Comparison of ENCODE assay signal across 22 cellular contexts in the genomic region with DNA sequence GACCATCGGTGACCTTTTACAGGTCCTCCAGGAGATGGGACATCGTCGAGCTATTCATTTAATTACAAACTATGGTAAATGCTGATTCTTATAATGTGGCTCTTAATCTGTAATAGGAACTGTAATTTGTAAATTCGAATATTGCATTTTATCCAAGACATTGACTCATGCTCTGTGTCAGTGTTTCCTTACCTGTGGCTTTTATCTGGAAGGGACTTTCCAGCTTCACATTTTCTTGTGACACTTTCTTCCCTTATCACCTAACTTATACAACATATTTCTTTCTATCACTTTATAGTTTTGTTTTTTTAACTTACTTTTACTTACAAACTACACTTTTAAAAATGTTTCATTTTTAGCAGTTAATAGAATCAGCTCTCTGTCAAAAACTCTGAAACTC. TPM values are rescaled to one million over a fixed set of nuclear protein-coding genes. Genes with fewer than 3 reads are reported as not detected.
A peak's percentile ranks its signal among the peaks of the same experiment; 100 is the strongest.
DNase-seq lines count a peak whose midpoint lies in the region; ATAC-seq and TF ChIP-seq lines count a peak whose summit lies in the region.
"Had no signal": no experiment of that assay in that cellular context is flagged by ENCODE, and none has a peak within 500 bp of the region (broad histone marks: within the 10 kb centered on the region; RNA-seq: fewer than 3 reads in every experiment).

No MANE protein-coding gene starts in this region.

- no peaks in the 10 kb centered on the region for H3K9me3 ChIP-seq in naive thymus-derived CD4-positive, alpha-beta T cell (ENCODE audit: control insufficient read depth in 2 of 3, low read length in 3 of 3)
- H3K9me3 ChIP-seq in mucosa of descending colon: no peaks in the 10 kb centered on the region
- peaks cover 0 to 7% (median 0%) of the 10 kb centered on the region in 12 donors for H3K9me3 ChIP-seq in heart left ventricle
- H3K9me3 ChIP-seq: right atrium auricular region, testis, vagina had no signal

- 79 to 91% (median 86%) methylated on average over 4 of the region's 4 CpGs for WGBS in heart left ventricle, 4 donors

- H3K27me3 ChIP-seq in naive thymus-derived CD4-positive, alpha-beta T cell (ENCODE audit: control insufficient read depth in 2 of 2, insufficient read depth in 2 of 2, low read length in 2 of 2): peaks cover 0 to 8% of the 10 kb centered on the region in 2 donors
- no peaks in the 10 kb centered on the region for H3K27me3 ChIP-seq in heart left ventricle
- H3K27me3 ChIP-seq: BLaER1 treated with 17β-estradiol and CSF1 and Interleukin-3, amounts not matched to agents 10 nM and 100 nM; right atrium auricular region; testis; vagina had no signal

- H3K4me1 Mint-ChIP-seq in activated T-cell treated with anti-CD3 and anti-CD28 coated beads, Interleukin-2, amount 50 U/mL, for 4 hours (ENCODE audit: low read depth): peaks cover 18% of the 10 kb centered on the region
- peaks cover 0 to 13% (median 5%) of the 10 kb centered on the region in 7 donors for H3K4me1 Mint-ChIP-seq in naive thymus-derived CD4-positive, alpha-beta T cell

- CTCF ChIA-PET in naive thymus-derived CD4-positive, alpha-beta T cell (lab: Charles Lee): no interaction called here

- no peak overlapping the region for H3K27ac Mint-ChIP-seq in naive thymus-derived CD4-positive, alpha-beta T cell
- H3K27ac Mint-ChIP-seq: naive thymus-derived CD8-positive, alpha-beta T cell had no signal

- H3K27me3 Mint-ChIP-seq in activated T-cell treated with anti-CD3 and anti-CD28 coated beads, Interleukin-2, amount 50 U/mL, for 4 hours (ENCODE audit: low read depth): peaks cover 9% of the 10 kb centered on the region
- H3K27me3 Mint-ChIP-seq in naive thymus-derived CD4-positive, alpha-beta T cell: peaks cover 5 to 19% (median 15%) of the 10 kb centered on the region in 5 donors

- ATAC-seq in GM18858 (IDR thresholded peaks at IDR 0.05; ENCODE audit: unreplicated experiment) (peak; percentile 68), mucosa of descending colon (no peak), heart left ventricle (no peak)
- peak; percentile 79 to 89 for ATAC-seq in activated T-cell treated with anti-CD3 and anti-CD28 coated beads, Interleukin-2, amount 50 U/mL, for 4 hours
- peak; percentile 31 for ATAC-seq in naive thymus-derived CD4-positive, alpha-beta T cell
- ATAC-seq: K562; left colon; naive thymus-derived CD8-positive, alpha-beta T cell had no signal

- no peak overlapping the region for H3K27ac ChIP-seq in naive thymus-derived CD4-positive, alpha-beta T cell (ENCODE audit: low read depth, low read length)
- H3K27ac ChIP-seq in heart left ventricle: no peak overlapping the region
- H3K27ac ChIP-seq: BLaER1 treated with 17β-estradiol and CSF1 and Interleukin-3, amounts not matched to agents 10 nM and 100 nM; coronary artery; right atrium auricular region; testis; vagina had no signal

- TF ChIP-seq CTCF in mucosa of descending colon (IDR thresholded peaks at IDR 0.05) (no peak), heart left ventricle (IDR thresholded peaks at IDR 0.05) (no peak)

- H3K4me1 ChIP-seq in naive thymus-derived CD4-positive, alpha-beta T cell (ENCODE audit: control insufficient read depth in 2 of 2, insufficient read depth in 2 of 2, low read length in 2 of 2): no peaks in the 10 kb centered on the region
- H3K4me1 ChIP-seq in mucosa of descending colon (ENCODE audit: low read depth): no peaks in the 10 kb centered on the region
- peaks cover 0 to 9% (median 0%) of the 10 kb centered on the region in 12 donors for H3K4me1 ChIP-seq in heart left ventricle
- H3K4me1 ChIP-seq: testis, vagina had no signal

- H3K36me3 Mint-ChIP-seq in activated T-cell treated with anti-CD3 and anti-CD28 coated beads, Interleukin-2, amount 50 U/mL, for 4 hours (ENCODE audit: insufficient read depth): no peaks in the 10 kb centered on the region
- peaks cover 0 to 7% (median 0%) of the 10 kb centered on the region in 5 donors for H3K36me3 Mint-ChIP-seq in naive thymus-derived CD4-positive, alpha-beta T cell

- H3K36me3 ChIP-seq in naive thymus-derived CD4-positive, alpha-beta T cell (ENCODE audit: control insufficient read depth in 2 of 3, insufficient read depth in 3 of 3, low read length in 3 of 3): no peaks in the 10 kb centered on the region
- H3K36me3 ChIP-seq in mucosa of descending colon (ENCODE audit: low read depth) (no peaks in the 10 kb centered on the region), heart left ventricle (peaks cover 0 to 4% (median 0%) of the 10 kb centered on the region in 9 donors)
- H3K36me3 ChIP-seq: right atrium auricular region, vagina had no signal

- POLR2A ChIA-PET in naive thymus-derived CD4-positive, alpha-beta T cell (lab: Charles Lee): interaction anchor here (1.3 kb wide), 1 partner anchor 35 kb away, joined by 4 read pairs; no protein-coding TSS in a partner anchor

- TF ChIP-seq POLR2A in heart left ventricle (IDR thresholded peaks at IDR 0.05): no peak

- DNase-seq in activated T-cell treated with anti-CD3 and anti-CD28 coated beads for 4 hours: peak; percentile 3
- no peak for DNase-seq in activated T-cell treated with anti-CD3 and anti-CD28 coated beads, Interleukin-2, amount 50 U/mL, for 48 hours
- DNase-seq in activated T-cell treated with anti-CD3 and anti-CD28 coated beads, Interleukin-2, amount 50 U/mL, for 4 hours: no peak
- DNase-seq in naive thymus-derived CD4-positive, alpha-beta T cell: no peak
- no peak for DNase-seq in mucosa of descending colon
- no peak for DNase-seq in heart left ventricle
- no peak for DNase-seq in NCI-H82 (lab: John Stamatoyannopoulos, UW)
- DNase-seq: ACHN; left colon; mesendoderm; naive thymus-derived CD8-positive, alpha-beta T cell; NCI-H146; NCI-H526 treated with DMSO at 0.1 percent for 48 hours; RPMI8226; testis had no signal

- intact Hi-C loops in naive thymus-derived CD4-positive, alpha-beta T cell (cut with micrococcal nuclease): no loop called here
- intact Hi-C loops in mucosa of descending colon (cut with DNase I, micrococcal nuclease) (no loop called here), heart left ventricle (cut with DNase I) (no loop called here)

- no peak overlapping the region for H3K4me3 Mint-ChIP-seq in activated T-cell treated with anti-CD3 and anti-CD28 coated beads, Interleukin-2, amount 50 U/mL, for 4 hours
- no peak overlapping the region for H3K4me3 Mint-ChIP-seq in naive thymus-derived CD4-positive, alpha-beta T cell
- H3K4me3 Mint-ChIP-seq: naive thymus-derived CD8-positive, alpha-beta T cell had no signal

- no peak overlapping the region for H3K4me3 ChIP-seq in naive thymus-derived CD4-positive, alpha-beta T cell (ENCODE audit: low read length)
- H3K4me3 ChIP-seq in mucosa of descending colon (no peak overlapping the region), heart left ventricle (no peak overlapping the region)
- H3K4me3 ChIP-seq: BLaER1 treated with 17β-estradiol and CSF1 and Interleukin-3, amounts not matched to agents 10 nM and 100 nM; coronary artery; K562; right atrium auricular region; testis; vagina had no signal

- peaks cover 10% of the 10 kb centered on the region for H3K9me3 Mint-ChIP-seq in activated T-cell treated with anti-CD3 and anti-CD28 coated beads, Interleukin-2, amount 50 U/mL, for 4 hours
- peaks cover 0 to 8% (median 5%) of the 10 kb centered on the region in 11 donors for H3K9me3 Mint-ChIP-seq in naive thymus-derived CD4-positive, alpha-beta T cell

RNA-seq across cellular contexts. Expression of gene IRAK3, which starts 14.8 kb away (rescaled TPM):
- total RNA-seq in activated T-cell treated with anti-CD3 and anti-CD28 coated beads, Interleukin-2, amount 50 U/mL, for 4 hours: under 1 TPM; 0.13 to 0.22 (median 0.18) TPM
- total RNA-seq in naive thymus-derived CD4-positive, alpha-beta T cell: 10 to 100 TPM in 1 of 5 experiments, 1 to 10 TPM in 2, under 1 TPM in 2; 0.19 to 28.8 (median 1.9) TPM
- not detected for polyA plus RNA-seq in naive thymus-derived CD4-positive, alpha-beta T cell
- total RNA-seq in mucosa of descending colon (10 to 100 TPM in 1 of 3 donors, 1 to 10 TPM in 2; 2.7 to 11.1 (median 7.0) TPM), heart left ventricle (10 to 100 TPM in 1 of 9 donors, 1 to 10 TPM in 8; 3.0 to 11.4 (median 5.7) TPM)
- 1 to 10 TPM; 2.2 to 3.6 TPM for polyA plus RNA-seq in heart left ventricle
- total RNA-seq: HT-29 had no signal

RNA-seq across cellular contexts. Expression of gene TMBIM4, which starts 34.0 kb away (rescaled TPM):
- total RNA-seq in activated T-cell treated with anti-CD3 and anti-CD28 coated beads, Interleukin-2, amount 50 U/mL, for 4 hours: 10 to 100 TPM; 69.9 to 86.1 (median 78.2) TPM
- 10 to 100 TPM; 38.6 to 88.0 (median 79.8) TPM for total RNA-seq in naive thymus-derived CD4-positive, alpha-beta T cell
- 100 to 1,000 TPM; 218 to 374 TPM for polyA plus RNA-seq in naive thymus-derived CD4-positive, alpha-beta T cell
- total RNA-seq in mucosa of descending colon (100 to 1,000 TPM; 117 to 178 (median 157) TPM), heart left ventricle (100 to 1,000 TPM in 1 of 9 donors, 10 to 100 TPM in 8; 52.2 to 131 (median 85.3) TPM)
- polyA plus RNA-seq in heart left ventricle: 100 to 1,000 TPM in 1 of 2 donors, 10 to 100 TPM in 1; 91.2 to 129 TPM

Comparison
In these comparisons a context has a peak if more than half of its experiments do, and no peak if none do; other contexts are left out.
1. ATAC-seq: peak in GM18858 (single experiment), activated T-cell treated with anti-CD3 and anti-CD28 coated beads, Interleukin-2, amount 50 U/mL, for 4 hours (2 of 2) and naive thymus-derived CD4-positive, alpha-beta T cell (single experiment); none in mucosa of descending colon (single experiment) and heart left ventricle (0 of 4).